Comparison of ENCODE assay signal across 30 cellular contexts in the genomic region with DNA sequence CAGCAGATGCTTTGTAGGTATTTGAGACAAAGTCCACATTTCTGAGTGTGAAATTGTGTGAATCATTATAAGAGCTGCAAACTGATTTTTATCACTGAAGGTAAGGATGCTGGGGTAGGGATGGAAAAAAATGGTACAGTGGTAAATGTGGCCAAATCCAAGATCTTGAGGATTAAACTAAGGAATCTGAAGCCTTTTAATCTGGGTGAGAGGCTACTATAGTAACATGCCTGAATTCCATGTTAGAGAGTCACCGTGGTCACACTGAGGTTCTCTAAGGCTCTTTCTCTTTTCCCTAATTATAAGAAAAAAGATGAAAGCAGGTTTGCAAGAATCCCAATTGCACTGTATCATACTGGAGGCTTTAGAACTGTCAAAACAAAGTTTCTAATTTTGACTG. TPM values are rescaled to one million over a fixed set of nuclear protein-coding genes. Genes with fewer than 3 reads are reported as not detected.
"Had no signal": no experiment of that assay in that cellular context is flagged by ENCODE, and none has a peak within 500 bp of the region (broad histone marks: within the 10 kb centered on the region; RNA-seq: fewer than 3 reads in every experiment).

No MANE protein-coding gene starts in this region.

- H3K36me3 Mint-ChIP-seq: activated naive CD8-positive, alpha-beta T cell; memory B cell; naive thymus-derived CD8-positive, alpha-beta T cell had no signal

- DNase-seq: activated CD4-positive, alpha-beta T cell treated with anti-CD3 and anti-CD28 coated beads for 48 hours; activated CD4-positive, alpha-beta T cell treated with anti-CD3 and anti-CD28 coated beads, Interleukin-2, amount 50 U/mL, for 48 hours; activated CD8-positive, alpha-beta memory T cell treated with anti-CD3 and anti-CD28 coated beads for 24 hours; activated effector memory CD4-positive, alpha-beta T cell treated with Interleukin-2 at 50 U/mL for 16 hours; activated naive CD4-positive, alpha-beta T cell treated with Interleukin-2 at 50 U/mL for 16 hours; adrenal gland; aorta; brain microvascular endothelial cell; dorsolateral prefrontal cortex; effector memory CD8-positive, alpha-beta T cell; erythroblast; foreskin keratinocyte; heart right ventricle; naive thymus-derived CD8-positive, alpha-beta T cell; nucleus accumbens; pancreas; retina; spleen; stimulated activated naive CD4-positive, alpha-beta T cell; T-helper 1 cell; upper lobe of left lung had no signal

- H3K9me3 ChIP-seq: adrenal gland, heart right ventricle, pancreas, prostate gland, spleen, thoracic aorta, upper lobe of left lung, vagina had no signal

- H3K9me3 Mint-ChIP-seq: effector memory CD8-positive, alpha-beta T cell; memory B cell; naive thymus-derived CD8-positive, alpha-beta T cell; neural crest cell; T-helper 2 cell treated with Interferon-gamma antibody and Interleukin-4, amounts not matched to agents 5 μg/mL and 100 μg/mL, for 36 hours had no signal

- FAIRE-seq: pancreas had no signal

- H3K27me3 ChIP-seq: adrenal gland, brain microvascular endothelial cell, pancreas, upper lobe of left lung, vagina had no signal

- H3K27ac ChIP-seq: adrenal gland, brain microvascular endothelial cell, coronary artery, dorsolateral prefrontal cortex, foreskin keratinocyte, heart right ventricle, pancreas, prostate gland, spleen, upper lobe of left lung, vagina, VCaP had no signal

- H3K4me3 ChIP-seq: adrenal gland, coronary artery, dorsolateral prefrontal cortex, heart right ventricle, pancreas, prostate gland, spleen, upper lobe of left lung, vagina had no signal

- H3K4me1 ChIP-seq: foreskin keratinocyte, heart right ventricle, pancreas, prostate gland, spleen, upper lobe of left lung, vagina had no signal

- H3K4me1 Mint-ChIP-seq: memory B cell; naive thymus-derived CD8-positive, alpha-beta T cell; neural crest cell had no signal

- H3K27ac Mint-ChIP-seq: activated naive CD8-positive, alpha-beta T cell; effector memory CD8-positive, alpha-beta T cell; memory B cell; naive thymus-derived CD8-positive, alpha-beta T cell; T-helper 2 cell treated with Interferon-gamma antibody and Interleukin-4, amounts not matched to agents 5 μg/mL and 100 μg/mL, for 36 hours had no signal

- H3K4me3 Mint-ChIP-seq: activated naive CD8-positive, alpha-beta T cell; effector memory CD8-positive, alpha-beta T cell; memory B cell; naive thymus-derived CD8-positive, alpha-beta T cell; neural crest cell; T-helper 2 cell treated with Interferon-gamma antibody and Interleukin-4, amounts not matched to agents 5 μg/mL and 100 μg/mL, for 36 hours had no signal

- ATAC-seq: effector memory CD8-positive, alpha-beta T cell; foreskin keratinocyte; heart right ventricle; naive thymus-derived CD8-positive, alpha-beta T cell; pancreas had no signal

- H3K36me3 ChIP-seq: adrenal gland, brain microvascular endothelial cell, heart right ventricle, pancreas, prostate gland, spleen, thoracic aorta, upper lobe of left lung, vagina had no signal

RNA-seq across cellular contexts. Expression of a gene that starts 17.6 kb away (rescaled TPM):
- total RNA-seq: foreskin keratinocyte, neural crest cell had no signal
